Comparison of ENCODE assay signal across 1 cellular context in genomic region chr6:81376745-81377144, GRCh38.
TF ChIP-seq lines count a peak whose summit lies in the region.

No MANE protein-coding gene starts in this region.

TF ChIP-seq in SK-N-SH treated with all-trans-retinoic acid at 6 μM for 48 hours, 23 proteins besides CTCF, POLR2A, EP300 and RAD21 (continued from another document):
- no peak for TF ChIP-seq CSRNP3 (CRISPR knock-in tag; IDR thresholded peaks at IDR 0.05)
- no peak for TF ChIP-seq CSDC2 (CRISPR knock-in tag; IDR thresholded peaks at IDR 0.05)
- TF ChIP-seq PPARA (CRISPR knock-in tag; IDR thresholded peaks at IDR 0.05; ENCODE audit: borderline replicate concordance), result no peak
- TF ChIP-seq POU6F1 (CRISPR knock-in tag; IDR thresholded peaks at IDR 0.05; ENCODE audit: borderline replicate concordance, low read depth), result no peak
- TF ChIP-seq ISL1 (CRISPR knock-in tag; IDR thresholded peaks at IDR 0.05), result no peak
- no peak for TF ChIP-seq TCF4 (CRISPR knock-in tag; IDR thresholded peaks at IDR 0.05; ENCODE audit: borderline replicate concordance)
- TF ChIP-seq ZFP30 (CRISPR knock-in tag; IDR thresholded peaks at IDR 0.05), result no peak
- TF ChIP-seq SNAI2 (CRISPR knock-in tag; IDR thresholded peaks at IDR 0.05), result no peak
